8 cellular contexts compared by ENCODE assay signal in genomic region chr13:25085125-25085742, GRCh38. TPM values are rescaled to one million over a fixed set of nuclear protein-coding genes. Genes with fewer than 3 reads are reported as not detected.
A peak's percentile ranks its signal among the peaks of the same experiment; 100 is the strongest.
DNase-seq lines count a peak whose midpoint lies in the region; ATAC-seq and TF ChIP-seq lines count a peak whose summit lies in the region.

No MANE protein-coding gene starts in this region.

- H3K79me2 ChIP-seq in PC-3 (ENCODE audit: low read length) = no peaks in the 10 kb centered on the region

- no peak overlapping the region for H2AFZ ChIP-seq in PC-3 (ENCODE audit: low read length)

- H3K27ac ChIP-seq in PC-3 (ENCODE audit: low read length) = no peak overlapping the region
- H3K27ac ChIP-seq in gastroesophageal sphincter = no peak overlapping the region

- DNase-seq in NCI-H2171 treated with DMSO at 0.1 percent for 48 hours (lab: John Stamatoyannopoulos, UW) = peak; percentile 2
- no peak for DNase-seq in NCI-H2171 (lab: John Stamatoyannopoulos, UW)
- peak; percentile 63 for DNase-seq in PC-3
- peak; percentile 18 for DNase-seq in fibroblast of gingiva (ENCODE audit: low read depth)
- DNase-seq in posterior cingulate gyrus = peak in 6 of 10 donors; percentile 34 to 86 (median 48)
- no peak for DNase-seq in 8988T

- no peaks in the 10 kb centered on the region for H3K4me1 ChIP-seq in PC-3 (ENCODE audit: insufficient read depth, low read length)
- no peaks in the 10 kb centered on the region for H3K4me1 ChIP-seq in gastroesophageal sphincter

- TF ChIP-seq POLR2A in gastroesophageal sphincter (IDR thresholded peaks at IDR 0.05) = no peak

- no peaks in the 10 kb centered on the region for H3K9me2 ChIP-seq in PC-3 (replicated peaks; ENCODE audit: low read length)

- no peaks in the 10 kb centered on the region for H3F3A ChIP-seq in PC-3 (ENCODE audit: low read length, unreplicated experiment)

- H4K20me1 ChIP-seq in PC-3 (ENCODE audit: low read length) = no peaks in the 10 kb centered on the region

- no peak overlapping the region for H3K4me3 ChIP-seq in PC-3 (ENCODE audit: low read length)
- no peak overlapping the region for H3K4me3 ChIP-seq in gastroesophageal sphincter

- intact Hi-C loops in PC-3 (cut with micrococcal nuclease) = loop anchor here (1.0 kb wide), 3 partner anchors 29 to 290 kb away; partner anchors contain the start of gene MTMR6
- intact Hi-C loops in posterior cingulate gyrus (cut with DNase I) = loop anchor here (2.0 kb wide), 2 partner anchors 164 to 202 kb away; partner anchors contain the start of gene MTMR6

- no peak for TF ChIP-seq EP300 in gastroesophageal sphincter (IDR thresholded peaks at IDR 0.05)

- CTCF ChIA-PET in PC-3 (lab: Charles Lee) = no interaction called here

- no peaks in the 10 kb centered on the region for H3K9me3 ChIP-seq in PC-3 (ENCODE audit: low read length)
- no peaks in the 10 kb centered on the region for H3K9me3 ChIP-seq in gastroesophageal sphincter

- H3K9ac ChIP-seq in PC-3 (ENCODE audit: low read length) = no peak overlapping the region

- POLR2A ChIA-PET in PC-3 (lab: Charles Lee; ENCODE audit: unreplicated experiment) = no interaction called here

- 79 to 100% methylated on average over 2 to 3 of the region's 6 CpGs for WGBS in gastroesophageal sphincter (ENCODE audit: low coverage in 1 of 2), 2 donors

- ATAC-seq in HG02885 (IDR thresholded peaks at IDR 0.05; ENCODE audit: poor library complexity, unreplicated experiment) (peak; percentile 65), PC-3 (peak; percentile 83), gastroesophageal sphincter (no peak)

- H3K27me3 ChIP-seq in PC-3 (ENCODE audit: low read length) (peaks cover 27% of the 10 kb centered on the region), gastroesophageal sphincter (no peaks in the 10 kb centered on the region)

- no peak overlapping the region for H3K4me2 ChIP-seq in PC-3 (ENCODE audit: low read length)

- TF ChIP-seq CTCF in PC-3 (conservative IDR thresholded peaks at IDR 0.05; ENCODE audit: low read depth, low read length) (peak; percentile 78), gastroesophageal sphincter (IDR thresholded peaks at IDR 0.05) (peak in 2 of 4 experiments; percentile 4 to 33)

- no TSS peak for BruUV-seq in PC-3 (replicated peaks; lab: Mats Ljungman, UMichigan)

- H3K36me3 ChIP-seq in PC-3 (ENCODE audit: low read depth, low read length) (no peaks in the 10 kb centered on the region), gastroesophageal sphincter (no peaks in the 10 kb centered on the region)

RNA-seq across cellular contexts. Expression of gene PABPC3, which starts 10.7 kb away (rescaled TPM):
- total RNA-seq in PC-3 (2014; rRNA removed) (0.17 and 0.26 TPM in 2 replicates), gastroesophageal sphincter (under 1 TPM in 1 of 4 donors, not detected in 3; 0.19 TPM)

Comparison
In these comparisons a context has a peak if more than half of its experiments do, and no peak if none do; other contexts are left out.
1. DNase-seq: peak in NCI-H2171 treated with DMSO at 0.1 percent for 48 hours (single experiment), PC-3 (single experiment), fibroblast of gingiva (single experiment) and posterior cingulate gyrus (6 of 10); none in NCI-H2171 (single experiment) and 8988T (single experiment).